ENCODE assay signal across 17 cellular contexts in genomic region chr4:73770917-73771316, GRCh38. TPM values are rescaled to one million over a fixed set of nuclear protein-coding genes. Genes with fewer than 3 reads are reported as not detected.
DNase-seq lines count a peak whose midpoint lies in the region; ATAC-seq, FAIRE-seq and TF ChIP-seq lines count a peak whose summit lies in the region.
"Had no signal": no experiment of that assay in that cellular context is flagged by ENCODE, and none has a peak within 500 bp of the region (broad histone marks: within the 10 kb centered on the region; RNA-seq: fewer than 3 reads in every experiment).

No MANE protein-coding gene starts in this region.

- in situ Hi-C loops in GM13976 (cut with MboI; ENCODE audit: low sequenced_read_pairs, unreplicated experiment), result no loop called here

- H3K27ac ChIP-seq in small intestine (ENCODE audit: low read depth in 1 of 2, low read length in 1 of 2), result no peak overlapping the region
- H3K27ac ChIP-seq in gastroesophageal sphincter, result no peak overlapping the region
- H3K27ac ChIP-seq in osteoblast (ENCODE audit: low read depth, low read length), result no peak overlapping the region

- 15 to 56% (median 23%) methylated on average over 2 of the region's 2 CpGs for WGBS in small intestine, 3 donors
- WGBS in gastroesophageal sphincter (ENCODE audit: low coverage in 1 of 2), 2 donors, result 100% methylated on average over 1 of the region's 2 CpGs; no CpG with 5 or more reads in 1 of the 2 donors

- H3K27me3 ChIP-seq in small intestine (ENCODE audit: control insufficient read depth in 2 of 2, insufficient read depth in 2 of 2, low read length in 2 of 2), result no peaks in the 10 kb centered on the region
- H3K27me3 ChIP-seq in gastroesophageal sphincter, result no peaks in the 10 kb centered on the region
- no peaks in the 10 kb centered on the region for H3K27me3 ChIP-seq in osteoblast (ENCODE audit: insufficient read depth, low read length)
- H3K27me3 ChIP-seq: BE2C had no signal

- H3K4me2 ChIP-seq in osteoblast (ENCODE audit: insufficient read depth, low read length), result no peak overlapping the region

- H2AFZ ChIP-seq in osteoblast (ENCODE audit: low read length), result no peak overlapping the region

- H3K36me3 ChIP-seq in small intestine (ENCODE audit: control insufficient read depth in 2 of 2, insufficient read depth in 2 of 2, low read length in 2 of 2) (no peaks in the 10 kb centered on the region), gastroesophageal sphincter (no peaks in the 10 kb centered on the region), osteoblast (ENCODE audit: insufficient read depth, low read length) (no peaks in the 10 kb centered on the region)
- H3K36me3 ChIP-seq: BE2C had no signal

- no peak for TF ChIP-seq POLR2A in gastroesophageal sphincter (IDR thresholded peaks at IDR 0.05)

- DNase-seq in NCI-H2171 treated with DMSO at 0.1 percent for 48 hours (lab: John Stamatoyannopoulos, UW), result peak; percentile 2
- DNase-seq in NCI-H2171 (lab: John Stamatoyannopoulos, UW), result no peak
- peak; percentile 81 for DNase-seq in NCI-H2107 treated with DMSO at 0.1 percent for 48 hours (lab: John Stamatoyannopoulos, UW; ENCODE audit: unreplicated experiment)
- peak; percentile 18 for DNase-seq in SHP77 treated with DMSO at 0.1 percent for 48 hours (lab: John Stamatoyannopoulos, UW)
- peak; percentile 87 for DNase-seq in small intestine
- no peak for DNase-seq in GM13976 (ENCODE audit: low spot score)
- no peak for DNase-seq in osteoblast (ENCODE audit: insufficient read length, low spot score, missing footprints)
- DNase-seq: activated CD4-positive, alpha-beta T cell treated with anti-CD3 and anti-CD28 coated beads, Interleukin-2, amount 50 U/mL, for 1 hour; BE2C; Calu3; central memory CD4-positive, alpha-beta T cell; GDM1; H9; NCI-H446 treated with DMSO at 0.1 percent for 48 hours had no signal

- H3K4me1 ChIP-seq in small intestine (ENCODE audit: control insufficient read depth in 2 of 2, insufficient read depth in 1 of 2, low read depth in 1 of 2, low read length in 1 of 2) (peaks cover 0 to 2% of the 10 kb centered on the region in 2 donors), gastroesophageal sphincter (peaks cover 0 to 6% (median 4%) of the 10 kb centered on the region in 3 donors), osteoblast (ENCODE audit: insufficient read depth, low read length) (peaks cover 5% of the 10 kb centered on the region)
- H3K4me1 ChIP-seq: BE2C had no signal

- no peak for TF ChIP-seq CTCF in GM13976 (IDR thresholded peaks at IDR 0.05; ENCODE audit: borderline replicate concordance, control extremely low read depth, extremely low read depth, insufficient read depth, missing control alignments)
- TF ChIP-seq CTCF in gastroesophageal sphincter (IDR thresholded peaks at IDR 0.05), result no peak
- no peak for TF ChIP-seq CTCF in osteoblast (IDR thresholded peaks at IDR 0.05; ENCODE audit: extremely low read depth, low read depth, low read length)

- no peak for FAIRE-seq in small intestine (lab: Jason Lieb, UNC)
- FAIRE-seq: A204.1 had no signal

- ATAC-seq in gastroesophageal sphincter, result no peak

- H3K4me3 ChIP-seq in small intestine (ENCODE audit: low read depth in 1 of 2, low read length in 2 of 2) (no peak overlapping the region), gastroesophageal sphincter (no peak overlapping the region), osteoblast (ENCODE audit: insufficient read depth, low read length) (no peak overlapping the region)

- H3K79me2 ChIP-seq in osteoblast (ENCODE audit: insufficient read depth, low read length), result no peaks in the 10 kb centered on the region

- no peak for TF ChIP-seq EP300 in gastroesophageal sphincter (IDR thresholded peaks at IDR 0.05)

- H4K20me1 ChIP-seq in osteoblast (ENCODE audit: insufficient read depth, low read length), result no peaks in the 10 kb centered on the region

- H3K9me3 ChIP-seq in small intestine (ENCODE audit: control insufficient read depth, low read depth) (no peaks in the 10 kb centered on the region), gastroesophageal sphincter (no peaks in the 10 kb centered on the region), osteoblast (ENCODE audit: low read depth, low read length) (no peaks in the 10 kb centered on the region)
- H3K9me3 ChIP-seq: BE2C had no signal

RNA-seq across cellular contexts. Expression of gene CXCL8, which starts 30.5 kb away (rescaled TPM):
- polyA plus RNA-seq in small intestine, result 1 to 10 TPM; 2.2 to 8.6 (median 2.4) TPM
- total RNA-seq in gastroesophageal sphincter, result 1 to 10 TPM in 2 of 4 donors, under 1 TPM in 1, not detected in 1; 0.62 to 1.9 (median 1.2) TPM
- 1.5 and 5.8 TPM in 2 replicates for total RNA-seq in osteoblast
- total RNA-seq: H9, neural crest cell had no signal

Comparison
In these comparisons a context has a peak if more than half of its experiments do, and no peak if none do; other contexts are left out.
1. DNase-seq: peak in NCI-H2171 treated with DMSO at 0.1 percent for 48 hours (single experiment), NCI-H2107 treated with DMSO at 0.1 percent for 48 hours (single experiment), SHP77 treated with DMSO at 0.1 percent for 48 hours (single experiment) and small intestine (single experiment); none in NCI-H2171 (single experiment), GM13976 (single experiment) and osteoblast (single experiment).